Comparison of ENCODE assay signal across 18 cellular contexts in the genomic region with DNA sequence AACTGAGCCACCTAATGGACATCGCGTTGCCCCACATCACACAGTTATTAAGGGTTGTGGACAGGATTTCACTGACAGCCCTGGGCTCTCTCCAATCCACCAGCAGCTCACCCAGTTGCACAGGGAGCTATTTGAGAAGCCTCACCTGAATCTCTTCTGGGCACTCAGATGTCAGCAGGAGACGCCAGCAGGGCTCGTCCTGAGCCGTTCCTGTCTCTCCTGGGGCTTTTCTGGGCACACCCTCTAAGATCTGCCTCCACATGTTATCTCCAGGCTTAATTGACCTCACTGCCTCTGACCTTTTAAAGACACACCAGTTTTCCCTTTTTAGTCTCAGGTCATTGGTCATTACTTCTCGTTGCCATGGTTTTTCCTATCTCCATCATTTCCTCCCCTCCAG.
A peak's percentile ranks its signal among the peaks of the same experiment; 100 is the strongest.
DNase-seq lines count a peak whose midpoint lies in the region; ATAC-seq and TF ChIP-seq lines count a peak whose summit lies in the region.
"Had no signal": no experiment of that assay in that cellular context is flagged by ENCODE, and none has a peak within 500 bp of the region (broad histone marks: within the 10 kb centered on the region; RNA-seq: fewer than 3 reads in every experiment).

No MANE protein-coding gene starts in this region.

- no peaks in the 10 kb centered on the region for H3K27me3 ChIP-seq in stomach

- no peaks in the 10 kb centered on the region for H3K4me1 Mint-ChIP-seq in chondrocyte (ENCODE audit: low read depth)
- H3K4me1 Mint-ChIP-seq: CD4-positive, alpha-beta memory T cell had no signal

- peaks cover 5% of the 10 kb centered on the region for H3K9me3 Mint-ChIP-seq in chondrocyte (ENCODE audit: low read depth)

- H3K4me3 Mint-ChIP-seq in chondrocyte (ENCODE audit: unreplicated experiment), result no peak overlapping the region
- H3K4me3 Mint-ChIP-seq: CD4-positive, alpha-beta memory T cell had no signal

- H3K36me3 Mint-ChIP-seq in chondrocyte (ENCODE audit: low read depth), result no peaks in the 10 kb centered on the region
- H3K36me3 Mint-ChIP-seq: CD4-positive, alpha-beta memory T cell had no signal

- peaks cover 5% of the 10 kb centered on the region for H3K27me3 Mint-ChIP-seq in chondrocyte (ENCODE audit: low read depth)

- TF ChIP-seq POLR2A in stomach (IDR thresholded peaks at IDR 0.05), result no peak

- H3K4me3 ChIP-seq in stomach, result no peak overlapping the region
- H3K4me3 ChIP-seq: A549 had no signal

- no peak for TF ChIP-seq EP300 in stomach (IDR thresholded peaks at IDR 0.05)

- WGBS in stomach, 5 donors, result 57 to 69% (median 61%) methylated on average over 6 of the region's 6 CpGs

- H3K36me3 ChIP-seq in stomach, result no peaks in the 10 kb centered on the region

- ATAC-seq in HG02571 (IDR thresholded peaks at IDR 0.05; ENCODE audit: unreplicated experiment) (no peak), GM21717 (IDR thresholded peaks at IDR 0.05; ENCODE audit: unreplicated experiment) (no peak)

- TF ChIP-seq CTCF in chondrocyte (IDR thresholded peaks at IDR 0.05) (no peak), stomach (IDR thresholded peaks at IDR 0.05) (no peak)

- no peak overlapping the region for H3K27ac ChIP-seq in stomach
- H3K27ac ChIP-seq: 22Rv1, A549, C4-2B had no signal

- intact Hi-C loops in posterior vena cava (cut with DNase I) (no loop called here), stomach (cut with DNase I; ENCODE audit: low total_unique reads) (no loop called here)

- H3K4me1 ChIP-seq in stomach, result no peaks in the 10 kb centered on the region
- H3K4me1 ChIP-seq: A549 had no signal

- H3K27ac Mint-ChIP-seq in chondrocyte (ENCODE audit: unreplicated experiment), result no peak overlapping the region
- H3K27ac Mint-ChIP-seq: CD4-positive, alpha-beta memory T cell had no signal

- DNase-seq in activated effector memory CD4-positive, alpha-beta T cell treated with anti-CD3 and anti-CD28 coated beads, Interleukin-2, amount 50 U/mL, for 16 hours, result peak; percentile 27
- no peak for DNase-seq in activated effector memory CD4-positive, alpha-beta T cell treated with Interleukin-2 at 50 U/mL for 16 hours
- peak; percentile 17 for DNase-seq in chondrocyte (ENCODE audit: low spot score)
- peak; percentile 32 for DNase-seq in posterior vena cava (ENCODE audit: low spot score)
- DNase-seq in stomach, result peak; percentile 10
- DNase-seq in NCI-H2196 (lab: John Stamatoyannopoulos, UW; ENCODE audit: unreplicated experiment), result no peak
- DNase-seq: AML-193; CD4-positive, alpha-beta memory T cell; DMS153; DMS79; GDM1; GOT3; H7 had no signal

- no peaks in the 10 kb centered on the region for H3K9me3 ChIP-seq in stomach
- H3K9me3 ChIP-seq: A549 had no signal

Comparison
In these comparisons a context has a peak if more than half of its experiments do, and no peak if none do; other contexts are left out.
1. DNase-seq: peak in activated effector memory CD4-positive, alpha-beta T cell treated with anti-CD3 and anti-CD28 coated beads, Interleukin-2, amount 50 U/mL, for 16 hours (single experiment), chondrocyte (single experiment), posterior vena cava (single experiment) and stomach (single experiment); none in activated effector memory CD4-positive, alpha-beta T cell treated with Interleukin-2 at 50 U/mL for 16 hours (single experiment) and NCI-H2196 (single experiment).